11 cellular contexts compared by ENCODE assay signal in the genomic region with DNA sequence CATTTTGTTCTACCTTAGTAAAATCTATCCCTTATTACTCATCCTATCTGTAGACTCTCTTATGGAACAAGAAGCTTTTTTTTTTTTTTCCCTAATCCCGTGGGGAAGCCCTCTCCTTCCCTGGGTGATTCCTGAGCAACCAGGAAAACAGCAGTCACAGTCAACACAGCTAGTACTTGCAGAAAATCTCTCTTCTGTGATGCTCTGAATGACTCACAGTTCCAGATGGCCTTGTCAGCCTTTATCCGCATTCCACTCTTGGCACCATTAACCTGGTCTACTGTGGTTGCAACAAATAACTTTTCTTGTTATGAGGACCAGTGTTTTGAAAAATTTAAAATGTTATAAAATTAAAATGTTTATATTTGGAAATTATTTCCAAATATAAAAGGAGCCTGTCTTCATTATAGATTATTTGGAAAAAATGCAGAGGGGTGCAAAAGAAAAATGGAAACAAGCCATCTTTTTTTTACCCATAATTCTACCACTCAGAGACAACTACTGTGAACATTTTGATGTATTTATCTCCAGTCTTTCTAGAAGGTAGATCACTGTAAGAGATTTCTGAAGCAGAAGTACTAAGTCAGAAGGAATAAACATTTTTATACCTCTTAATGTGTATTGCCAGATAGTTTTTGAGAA.
DNase-seq lines count a peak whose midpoint lies in the region; TF ChIP-seq lines count a peak whose summit lies in the region.
"Had no signal": no experiment of that assay in that cellular context is flagged by ENCODE, and none has a peak within 500 bp of the region (broad histone marks: within the 10 kb centered on the region; RNA-seq: fewer than 3 reads in every experiment).

No MANE protein-coding gene starts in this region.

- TF ChIP-seq POLR2A in thyroid gland (IDR thresholded peaks at IDR 0.05), result no peak
- TF ChIP-seq POLR2A in suprapubic skin (IDR thresholded peaks at IDR 0.05), result no peak

- H2AK5ac ChIP-seq in neuronal stem cell (ENCODE audit: low read depth, low read length), result no peak overlapping the region

- H3K18ac ChIP-seq in neuronal stem cell (ENCODE audit: low read length), result no peak overlapping the region

- H3K4me3 ChIP-seq in fibroblast of the aortic adventitia (ENCODE audit: low read depth, low read length), result no peak overlapping the region
- H3K4me3 ChIP-seq in neuronal stem cell (ENCODE audit: low read length in 2 of 2), result no peak overlapping the region
- H3K4me3 ChIP-seq in thyroid gland (replicated peaks in 1 of 3), result no peak overlapping the region
- H3K4me3 ChIP-seq in suprapubic skin, result no peak overlapping the region

- no CpG with 5 or more reads among the region's 2 CpGs for WGBS in neuronal stem cell (ENCODE audit: extremely low coverage in 2 of 2, insufficient read length in 2 of 2, insufficient replicate concordance in 1 of 2), 2 donors
- WGBS in thyroid gland, 2 donors, result 78 to 84% methylated on average over 2 of the region's 2 CpGs
- WGBS in suprapubic skin, result 33% methylated on average over 2 of the region's 2 CpGs

- H3K27me3 ChIP-seq in neuronal stem cell (ENCODE audit: control insufficient read depth in 3 of 3, insufficient read depth in 3 of 3, low read depth in 1 of 3, low read length in 3 of 3) (no peaks in the 10 kb centered on the region), thyroid gland (no peaks in the 10 kb centered on the region), suprapubic skin (no peaks in the 10 kb centered on the region)

- H2BK5ac ChIP-seq in neuronal stem cell (ENCODE audit: low read length), result no peak overlapping the region

- H4K91ac ChIP-seq in neuronal stem cell (ENCODE audit: low read depth, low read length, poor library complexity), result no peak overlapping the region

- H3K4me1 ChIP-seq in neuronal stem cell (ENCODE audit: control insufficient read depth in 2 of 2, insufficient read depth in 1 of 2, low read depth in 1 of 2, low read length in 2 of 2) (peaks cover 0 to 2% of the 10 kb centered on the region in 2 donors), thyroid gland (no peaks in the 10 kb centered on the region), suprapubic skin (peaks cover 1% of the 10 kb centered on the region)

- intact Hi-C loops in thyroid gland (cut with DNase I), result no loop called here

- H3K14ac ChIP-seq in neuronal stem cell (ENCODE audit: low read length), result no peak overlapping the region

- H3K27ac ChIP-seq in neuronal stem cell (replicated peaks; ENCODE audit: low read length) (no peak overlapping the region), thyroid gland (no peak overlapping the region), suprapubic skin (no peak overlapping the region)

- no peak overlapping the region for H3K4me2 ChIP-seq in neuronal stem cell (ENCODE audit: insufficient read depth, low read length, poor library complexity, severe bottlenecking)

- no peaks in the 10 kb centered on the region for H3K36me3 ChIP-seq in neuronal stem cell (replicated peaks in 1 of 2; ENCODE audit: control insufficient read depth in 2 of 2, insufficient read depth in 2 of 2, low read length in 2 of 2)
- H3K36me3 ChIP-seq in thyroid gland, result no peaks in the 10 kb centered on the region
- H3K36me3 ChIP-seq in suprapubic skin, result no peaks in the 10 kb centered on the region

- TF ChIP-seq EP300 in suprapubic skin (IDR thresholded peaks at IDR 0.05), result no peak

- H3K23ac ChIP-seq in neuronal stem cell (ENCODE audit: low read depth, low read length, poor library complexity), result no peak overlapping the region

- peak; percentile 93 for DNase-seq in Caki2 (ENCODE audit: low read depth)
- DNase-seq in fibroblast of the aortic adventitia (ENCODE audit: low read depth), result peak; percentile 89
- DNase-seq in neuronal stem cell (ENCODE audit: low spot score), result peak; percentile 8
- DNase-seq in COLO668 (lab: John Stamatoyannopoulos, UW; ENCODE audit: unreplicated experiment), result no peak
- DNase-seq in thyroid gland, result no peak
- no peak for DNase-seq in suprapubic skin (ENCODE audit: low spot score in 2 of 2)
- DNase-seq in stimulated activated CD4-positive, alpha-beta T cell treated with anti-CD3 and anti-CD28 coated beads, Interleukin-2, amount 100 ng/mL, for 48 hours, result no peak
- DNase-seq: activated CD8-positive, alpha-beta memory T cell treated with anti-CD3 and anti-CD28 coated beads, Interleukin-2, amount 50 U/mL, for 48 hours; SHP77 treated with DMSO at 0.1 percent for 48 hours; stimulated activated CD4-positive, alpha-beta T cell treated with anti-CD3 and anti-CD28 coated beads, Interleukin-12 subunit alpha, Interleukin-12 subunit beta, amount 100 ng/mL, for 4 hours had no signal

- H2BK15ac ChIP-seq in neuronal stem cell (ENCODE audit: low read length), result no peak overlapping the region

- H3K79me1 ChIP-seq in neuronal stem cell (ENCODE audit: low read depth, low read length), result no peaks in the 10 kb centered on the region

- H2BK12ac ChIP-seq in neuronal stem cell (ENCODE audit: low read length), result no peak overlapping the region

- in situ Hi-C loops in Caki2 (cut with HindIII; ENCODE audit: low pct_unique_long_range_greater_than_20kb, low sequenced_read_pairs), result loop anchor here (25.0 kb wide), 1 partner anchor 882 kb away; no protein-coding TSS in a partner anchor

- no peak overlapping the region for H2AFZ ChIP-seq in neuronal stem cell (ENCODE audit: low read length)

- no peak overlapping the region for H3K9ac ChIP-seq in neuronal stem cell (ENCODE audit: low read depth, low read length, poor library complexity)

- H2BK120ac ChIP-seq in neuronal stem cell (ENCODE audit: low read depth, low read length), result no peak overlapping the region

- H4K8ac ChIP-seq in neuronal stem cell (ENCODE audit: low read depth, low read length), result no peak overlapping the region

- no peak overlapping the region for H3K4ac ChIP-seq in neuronal stem cell (ENCODE audit: low read length)

- TF ChIP-seq CTCF in fibroblast of the aortic adventitia (IDR thresholded peaks at IDR 0.05; ENCODE audit: insufficient read depth, low read length) (no peak), thyroid gland (IDR thresholded peaks at IDR 0.05) (no peak), suprapubic skin (IDR thresholded peaks at IDR 0.05) (no peak)

- H3K9me3 ChIP-seq in neuronal stem cell (replicated peaks in 1 of 2; ENCODE audit: control insufficient read depth in 2 of 2, insufficient read depth in 1 of 2, low read depth in 1 of 2, low read length in 2 of 2), result no peaks in the 10 kb centered on the region
- no peaks in the 10 kb centered on the region for H3K9me3 ChIP-seq in thyroid gland
- no peaks in the 10 kb centered on the region for H3K9me3 ChIP-seq in suprapubic skin

TF ChIP-seq in PFSK-1, 5 proteins besides CTCF, POLR2A, EP300 and RAD21:
- TF ChIP-seq FOXP2 (optimal IDR thresholded peaks at IDR 0.05; ENCODE audit: borderline replicate concordance, extremely low read depth, extremely low read length, insufficient read depth), result peak; percentile 10
- no peak for TF ChIP-seq REST (IDR thresholded peaks at IDR 0.05; ENCODE audit: insufficient read depth in 1 of 2, low read depth in 2 of 2, low read length in 2 of 2)

Comparison
In these comparisons a context has a peak if more than half of its experiments do, and no peak if none do; other contexts are left out.
1. DNase-seq: peak in Caki2 (single experiment), fibroblast of the aortic adventitia (single experiment) and neuronal stem cell (single experiment); none in COLO668 (single experiment), thyroid gland (0 of 2), suprapubic skin (0 of 2) and stimulated activated CD4-positive, alpha-beta T cell treated with anti-CD3 and anti-CD28 coated beads, Interleukin-2, amount 100 ng/mL, for 48 hours (0 of 2).